Comparison of ENCODE assay signal across 29 cellular contexts in genomic region chr7:77806425-77806824, GRCh38.
"Had no signal": no experiment of that assay in that cellular context is flagged by ENCODE, and none has a peak within 500 bp of the region (broad histone marks: within the 10 kb centered on the region; RNA-seq: fewer than 3 reads in every experiment).

No MANE protein-coding gene starts in this region.

- H3K4me1 Mint-ChIP-seq: neural crest cell had no signal

- DNase-seq: kidney; left colon; left lung; lower lobe of right lung; mammary epithelial cell; mesenchymal stem cell; naive thymus-derived CD8-positive, alpha-beta T cell; nucleus accumbens; pancreas; posterior cingulate gyrus; retina; right cardiac atrium; stimulated activated CD4-positive, alpha-beta T cell treated with anti-CD3 and anti-CD28 coated beads, Interleukin-12 subunit alpha, Interleukin-12 subunit beta, amount 100 ng/mL, for 4 hours; stimulated activated CD4-positive, alpha-beta T cell treated with anti-CD3 and anti-CD28 coated beads, Interleukin-15, amount 100 ng/mL, for 24 hours; stimulated activated CD4-positive, alpha-beta T cell treated with anti-CD3 and anti-CD28 coated beads, Interleukin-2, amount 100 ng/mL, for 24 hours; stimulated activated CD4-positive, alpha-beta T cell treated with anti-CD3 and anti-CD28 coated beads, Interleukin-4, amount 100 ng/mL, for 1 hour; stimulated activated naive CD4-positive, alpha-beta T cell; tibial artery; trophoblast cell; upper lobe of right lung had no signal

- H3K27ac ChIP-seq: left lung, lower lobe of right lung, pancreas, prostate gland, skin epidermis, suprapubic skin, thoracic aorta, tibial artery, upper lobe of right lung had no signal

- H3K36me3 ChIP-seq: left lung, lower lobe of right lung, pancreas, prostate gland, suprapubic skin, thoracic aorta, upper lobe of right lung had no signal

- H3K27me3 ChIP-seq: left lung, pancreas, suprapubic skin, tibial artery, upper lobe of right lung had no signal

- H3K4me1 ChIP-seq: left lung, pancreas, prostate gland had no signal

- H3K27me3 Mint-ChIP-seq: naive thymus-derived CD8-positive, alpha-beta T cell; stimulated activated naive CD8-positive, alpha-beta T cell treated with anti-CD3 and anti-CD28 coated beads, Interleukin-15, Interleukin-2, amounts not matched to agents 100 ng/mL and 50 ng/mL, for 24 hours had no signal

- H3K4me3 Mint-ChIP-seq: naive thymus-derived CD8-positive, alpha-beta T cell; nephron; neural crest cell; stimulated activated naive CD8-positive, alpha-beta T cell treated with anti-CD3 and anti-CD28 coated beads, Interleukin-15, Interleukin-2, amounts not matched to agents 100 ng/mL and 50 ng/mL, for 24 hours had no signal

- H3K4me3 ChIP-seq: left lung, lower lobe of right lung, pancreas, prostate gland, skin epidermis, suprapubic skin, thoracic aorta, tibial artery, upper lobe of right lung had no signal

- H3K9me3 ChIP-seq: pancreas, prostate gland had no signal

- ATAC-seq: left colon; left lung; lower lobe of right lung; naive thymus-derived CD8-positive, alpha-beta T cell; pancreas; right cardiac atrium; sciatic nerve; upper lobe of right lung had no signal

- FAIRE-seq: kidney, pancreas, urothelium cell line had no signal

- H3K27ac Mint-ChIP-seq: nephron; stimulated activated naive CD8-positive, alpha-beta T cell treated with anti-CD3 and anti-CD28 coated beads, Interleukin-15, Interleukin-2, amounts not matched to agents 100 ng/mL and 50 ng/mL, for 24 hours had no signal
